Comparison of ENCODE assay signal across 11 cellular contexts in the genomic region with DNA sequence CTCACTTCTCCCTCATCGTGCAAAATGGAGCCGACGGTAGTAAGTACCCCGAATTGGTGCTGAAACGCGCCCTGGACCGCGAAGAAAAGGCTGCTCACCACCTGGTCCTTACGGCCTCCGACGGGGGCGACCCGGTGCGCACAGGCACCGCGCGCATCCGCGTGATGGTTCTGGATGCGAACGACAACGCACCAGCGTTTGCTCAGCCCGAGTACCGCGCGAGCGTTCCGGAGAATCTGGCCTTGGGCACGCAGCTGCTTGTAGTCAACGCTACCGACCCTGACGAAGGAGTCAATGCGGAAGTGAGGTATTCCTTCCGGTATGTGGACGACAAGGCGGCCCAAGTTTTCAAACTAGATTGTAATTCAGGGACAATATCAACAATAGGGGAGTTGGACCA. TPM values are rescaled to one million over a fixed set of nuclear protein-coding genes. Genes with fewer than 3 reads are reported as not detected.
DNase-seq lines count a peak whose midpoint lies in the region; ATAC-seq, FAIRE-seq and TF ChIP-seq lines count a peak whose summit lies in the region.
"Had no signal": no experiment of that assay in that cellular context is flagged by ENCODE, and none has a peak within 500 bp of the region (broad histone marks: within the 10 kb centered on the region; RNA-seq: fewer than 3 reads in every experiment).

No MANE protein-coding gene starts in this region.

- no peak overlapping the region for H3K18ac ChIP-seq in neuronal stem cell (ENCODE audit: low read length)

- no peak overlapping the region for H2BK120ac ChIP-seq in neuronal stem cell (ENCODE audit: low read depth, low read length)

- no peak overlapping the region for H2BK15ac ChIP-seq in neuronal stem cell (ENCODE audit: low read length)

- H3K79me1 ChIP-seq in neuronal stem cell (ENCODE audit: low read depth, low read length) = peaks cover 12% of the 10 kb centered on the region

- peaks cover 27 to 42% of the 10 kb centered on the region in 2 donors for H3K36me3 ChIP-seq in neuronal stem cell (replicated peaks in 1 of 2; ENCODE audit: control insufficient read depth in 2 of 2, insufficient read depth in 2 of 2, low read length in 2 of 2)
- H3K36me3 ChIP-seq: transverse colon had no signal

- H2BK12ac ChIP-seq in neuronal stem cell (ENCODE audit: low read length) = no peak overlapping the region

- no peak overlapping the region for H3K4ac ChIP-seq in neuronal stem cell (ENCODE audit: low read length)

- no peak overlapping the region for H3K9ac ChIP-seq in neuronal stem cell (ENCODE audit: low read depth, low read length, poor library complexity)

- ATAC-seq in GM21786 (IDR thresholded peaks at IDR 0.05; ENCODE audit: unreplicated experiment) = peak; percentile 35
- no peak for ATAC-seq in HG02588 (IDR thresholded peaks at IDR 0.05; ENCODE audit: unreplicated experiment)

- no peaks in the 10 kb centered on the region for H3K27me3 ChIP-seq in neuronal stem cell (ENCODE audit: control insufficient read depth in 3 of 3, insufficient read depth in 3 of 3, low read depth in 1 of 3, low read length in 3 of 3)
- H3K27me3 ChIP-seq: transverse colon had no signal

- no peak overlapping the region for H2AFZ ChIP-seq in neuronal stem cell (ENCODE audit: low read length)

- H3K4me3 ChIP-seq in GM08714 (ENCODE audit: low read length) (peak overlapping the region; percentile 43; the same call in 1 of the 2 replicates), astrocyte of the spinal cord (ENCODE audit: low read depth, low read length) (peak overlapping the region; percentile 37), neuronal stem cell (ENCODE audit: low read length in 2 of 2) (peak overlapping the region in 1 of 2 donors; percentile 11)

- in situ Hi-C loops in astrocyte of the spinal cord (cut with HindIII; ENCODE audit: low sequenced_read_pairs) = no loop called here

- no CpG with 5 or more reads among the region's 37 CpGs for WGBS in neuronal stem cell (ENCODE audit: extremely low coverage in 2 of 2, insufficient read length in 2 of 2, insufficient replicate concordance in 1 of 2), 2 donors

- peak overlapping the region; percentile 55 for H3K23ac ChIP-seq in neuronal stem cell (ENCODE audit: low read depth, low read length, poor library complexity)

- TF ChIP-seq CTCF in astrocyte of the spinal cord (IDR thresholded peaks at IDR 0.05; ENCODE audit: low read depth, low read length) = no peak

- FAIRE-seq in urothelium cell line (lab: Jason Lieb, UNC) = no peak

- no peak overlapping the region for H4K8ac ChIP-seq in neuronal stem cell (ENCODE audit: low read depth, low read length)

- H3K14ac ChIP-seq in neuronal stem cell (ENCODE audit: low read length) = no peak overlapping the region

- no peak overlapping the region for H3K27ac ChIP-seq in neuronal stem cell (replicated peaks; ENCODE audit: low read length)
- H3K27ac ChIP-seq: HL-60, transverse colon had no signal

- H2BK5ac ChIP-seq in neuronal stem cell (ENCODE audit: low read length) = no peak overlapping the region

- H3K4me2 ChIP-seq in neuronal stem cell (ENCODE audit: insufficient read depth, low read length, poor library complexity, severe bottlenecking) = no peak overlapping the region

- no peak overlapping the region for H4K91ac ChIP-seq in neuronal stem cell (ENCODE audit: low read depth, low read length, poor library complexity)

- H2AK5ac ChIP-seq in neuronal stem cell (ENCODE audit: low read depth, low read length) = no peak overlapping the region

- H3K9me3 ChIP-seq in neuronal stem cell (replicated peaks in 1 of 2; ENCODE audit: control insufficient read depth in 2 of 2, insufficient read depth in 1 of 2, low read depth in 1 of 2, low read length in 2 of 2) = peaks cover 48 to 70% of the 10 kb centered on the region in 2 donors

- DNase-seq in astrocyte of the spinal cord (ENCODE audit: low read depth, low spot score) (peak; percentile 27), neuronal stem cell (ENCODE audit: low spot score) (no peak), EL (no peak), urothelium cell line (ENCODE audit: low spot score) (no peak)
- no peak for DNase-seq in stimulated activated CD4-positive, alpha-beta T cell treated with anti-CD3 and anti-CD28 coated beads, Interleukin-2, amount 100 ng/mL, for 48 hours
- DNase-seq: NCI-H510A treated with DMSO at 0.1 percent for 48 hours, transverse colon had no signal

- no peaks in the 10 kb centered on the region for H3K4me1 ChIP-seq in neuronal stem cell (ENCODE audit: control insufficient read depth in 2 of 2, insufficient read depth in 1 of 2, low read depth in 1 of 2, low read length in 2 of 2)
- H3K4me1 ChIP-seq: transverse colon had no signal

RNA-seq across cellular contexts. Expression of a gene that starts 1.0 kb away (rescaled TPM):
- polyA plus RNA-seq in neuronal stem cell (2013, experiment 1 of 2) = 0.10 TPM
- 0.15 TPM for polyA plus RNA-seq in neuronal stem cell (2013, experiment 2 of 2)

RNA-seq across cellular contexts. Expression of a gene that starts 10.4 kb away (rescaled TPM):
- 1.1 TPM for polyA plus RNA-seq in neuronal stem cell (2013, experiment 1 of 2)
- polyA plus RNA-seq in neuronal stem cell (2013, experiment 2 of 2) = 1.2 TPM

RNA-seq across cellular contexts. Expression of a gene that starts 13.8 kb away (rescaled TPM):
- polyA plus RNA-seq in neuronal stem cell (2013, experiment 1 of 2) = 15.9 TPM
- polyA plus RNA-seq in neuronal stem cell (2013, experiment 2 of 2) = 15.8 TPM

RNA-seq across cellular contexts. Expression of a gene that starts 18.5 kb away (rescaled TPM):
- polyA plus RNA-seq in neuronal stem cell (2013, experiment 1 of 2) = 4.2 TPM
- polyA plus RNA-seq in neuronal stem cell (2013, experiment 2 of 2) = 3.9 TPM

RNA-seq across cellular contexts. Expression of a gene that starts 23.5 kb away (rescaled TPM):
- polyA plus RNA-seq in neuronal stem cell (2013, experiment 1 of 2) = 19.4 TPM
- 20.0 TPM for polyA plus RNA-seq in neuronal stem cell (2013, experiment 2 of 2)
